Comparison of ENCODE assay signal across 1 cellular context in genomic region chr1:23555949-23556640, GRCh38.
A peak's percentile ranks its signal among the peaks of the same experiment; 100 is the strongest.
TF ChIP-seq lines count a peak whose summit lies in the region.

No MANE protein-coding gene starts in this region.

TF ChIP-seq in HepG2, 621 proteins besides CTCF, POLR2A, EP300 and RAD21 (continued from another document and continues in another):
- no peak for TF ChIP-seq AKNA (CRISPR knock-in tag; IDR thresholded peaks at IDR 0.05; ENCODE audit: borderline replicate concordance)
- TF ChIP-seq ZNF335 (CRISPR knock-in tag; IDR thresholded peaks at IDR 0.05) = peak; percentile 53
- no peak for TF ChIP-seq TGIF2 (CRISPR knock-in tag; IDR thresholded peaks at IDR 0.05)
- TF ChIP-seq ZNF550 (CRISPR knock-in tag; IDR thresholded peaks at IDR 0.05; ENCODE audit: borderline replicate concordance) = no peak
- TF ChIP-seq ZBTB10 (CRISPR knock-in tag; IDR thresholded peaks at IDR 0.05; ENCODE audit: borderline replicate concordance) = no peak
- TF ChIP-seq ZGPAT (CRISPR knock-in tag; IDR thresholded peaks at IDR 0.05) = no peak
- TF ChIP-seq ZBTB2 (CRISPR knock-in tag; IDR thresholded peaks at IDR 0.05; ENCODE audit: low read depth) = no peak
- TF ChIP-seq ZNF362 (CRISPR knock-in tag; IDR thresholded peaks at IDR 0.05; ENCODE audit: borderline replicate concordance) = no peak
- no peak for TF ChIP-seq ZNF251 (CRISPR knock-in tag; IDR thresholded peaks at IDR 0.05)
- no peak for TF ChIP-seq GMEB2 (CRISPR knock-in tag; IDR thresholded peaks at IDR 0.05; ENCODE audit: low read depth)
- TF ChIP-seq ATF1 (CRISPR knock-in tag; IDR thresholded peaks at IDR 0.05) = no peak
- TF ChIP-seq FOXC1 (CRISPR knock-in tag; IDR thresholded peaks at IDR 0.05; ENCODE audit: borderline replicate concordance) = no peak
- TF ChIP-seq IKZF5 (CRISPR knock-in tag; IDR thresholded peaks at IDR 0.05) = 0 out of 2 replicates have a peak, but pooled peaks have one; percentile 30
- no peak for TF ChIP-seq CHD2 (IDR thresholded peaks at IDR 0.05; ENCODE audit: low read depth, low read length)
- 0 out of 2 replicates have a peak, but pooled peaks have one; percentile 64 for TF ChIP-seq SNAPC2 (CRISPR knock-in tag; IDR thresholded peaks at IDR 0.05)
- TF ChIP-seq EZH2 (conservative IDR thresholded peaks at IDR 0.05; ENCODE audit: low read depth, low read length) = no peak
- TF ChIP-seq HMGA1 (CRISPR knock-in tag; conservative IDR thresholded peaks at IDR 0.05) = no peak
- no peak for TF ChIP-seq ZBTB14 (CRISPR knock-in tag; IDR thresholded peaks at IDR 0.05)
- no peak for TF ChIP-seq SMYD3 (CRISPR knock-in tag; IDR thresholded peaks at IDR 0.05)
- no peak for TF ChIP-seq ZNF33B (CRISPR knock-in tag; IDR thresholded peaks at IDR 0.05)
- TF ChIP-seq NFKBIZ (CRISPR knock-in tag; IDR thresholded peaks at IDR 0.05) = 0 out of 2 replicates have a peak, but pooled peaks have one; percentile 13
- TF ChIP-seq RCOR2 (CRISPR knock-in tag; IDR thresholded peaks at IDR 0.05) = no peak
- no peak for TF ChIP-seq CERS6 (CRISPR knock-in tag; IDR thresholded peaks at IDR 0.05)
- no peak for TF ChIP-seq POLR2AphosphoS2 (IDR thresholded peaks at IDR 0.05; ENCODE audit: low read depth, low read length)
- TF ChIP-seq MATR3 (CRISPR knock-in tag; IDR thresholded peaks at IDR 0.05) = no peak
- no peak for TF ChIP-seq CENPX (CRISPR knock-in tag; IDR thresholded peaks at IDR 0.05)
- TF ChIP-seq KMT2A (CRISPR knock-in tag; IDR thresholded peaks at IDR 0.05) = 0 out of 2 replicates have a peak, but pooled peaks have one; percentile 31
- TF ChIP-seq MLXIP (CRISPR knock-in tag; IDR thresholded peaks at IDR 0.05; ENCODE audit: borderline replicate concordance) = no peak
- no peak for TF ChIP-seq SP1 (IDR thresholded peaks at IDR 0.05)
- no peak for TF ChIP-seq SP1 (CRISPR knock-in tag; IDR thresholded peaks at IDR 0.05)
- no peak for TF ChIP-seq PITX1 (CRISPR knock-in tag; IDR thresholded peaks at IDR 0.05)
- TF ChIP-seq ZFP41 (CRISPR knock-in tag; IDR thresholded peaks at IDR 0.05; ENCODE audit: borderline replicate concordance) = no peak
- no peak for TF ChIP-seq ATRX (CRISPR knock-in tag; IDR thresholded peaks at IDR 0.05; ENCODE audit: borderline replicate concordance)
- no peak for TF ChIP-seq POGZ (CRISPR knock-in tag; IDR thresholded peaks at IDR 0.05)
- TF ChIP-seq TFDP1 (CRISPR knock-in tag; IDR thresholded peaks at IDR 0.05; ENCODE audit: borderline replicate concordance) = no peak; the same call in 1 of the 2 replicates
- no peak for TF ChIP-seq ZSCAN25 (CRISPR knock-in tag; IDR thresholded peaks at IDR 0.05)
- no peak for TF ChIP-seq HNRNPUL1 (IDR thresholded peaks at IDR 0.05; ENCODE audit: low read depth, low read length)
- no peak for TF ChIP-seq ZNF432 (CRISPR knock-in tag; IDR thresholded peaks at IDR 0.05; ENCODE audit: borderline replicate concordance)
